ENCODE assay signal across 8 cellular contexts in genomic region chr9:35658894-35659220, GRCh38. TPM values are rescaled to one million over a fixed set of nuclear protein-coding genes. Genes with fewer than 3 reads are reported as not detected.
A peak's percentile ranks its signal among the peaks of the same experiment; 100 is the strongest.
DNase-seq lines count a peak whose midpoint lies in the region; TF ChIP-seq lines count a peak whose summit lies in the region.

No MANE protein-coding gene starts in this region.

- TF ChIP-seq CTCF in breast epithelium (IDR thresholded peaks at IDR 0.05) = no peak

- H3K27ac ChIP-seq in breast epithelium (peak overlapping the region; percentile 98), layer of hippocampus (ENCODE audit: low read depth, low read length) (peak overlapping the region; percentile 100), temporal lobe (ENCODE audit: low read depth, low read length) (peak overlapping the region; percentile 98)

- H3K36me3 ChIP-seq in breast epithelium = no peaks in the 10 kb centered on the region

- H3K4me1 ChIP-seq in breast epithelium = no peaks in the 10 kb centered on the region

- DNase-seq in SIG-M5 treated with dmso at 0.1 percent for 504 hours (lab: John Stamatoyannopoulos, UW; ENCODE audit: unreplicated experiment) (peak; percentile 33), SIG-M5 (lab: John Stamatoyannopoulos, UW) (no peak), NCI-H1105 treated with DMSO at 0.1 percent for 48 hours (lab: John Stamatoyannopoulos, UW) (peak; percentile 66), breast epithelium (ENCODE audit: low spot score in 2 of 2) (peak in 1 of 2 donors; percentile 49), ecto neural progenitor cell (ENCODE audit: low spot score) (no peak), midbrain (lab: John Stamatoyannopoulos, UW) (no peak)

- H3K27me3 ChIP-seq in breast epithelium (no peaks in the 10 kb centered on the region), layer of hippocampus (ENCODE audit: control insufficient read depth, insufficient read depth, low read length) (no peaks in the 10 kb centered on the region)

- H3K4me3 ChIP-seq in breast epithelium = peak overlapping the region; percentile 89 to 96 (median 92)

- no peak for TF ChIP-seq POLR2A in breast epithelium (IDR thresholded peaks at IDR 0.05)

- intact Hi-C loops in breast epithelium (cut with DNase I; ENCODE audit: low total_unique reads) = loop anchor here (5.0 kb wide), 1 partner anchor 173 kb away; no protein-coding TSS in a partner anchor

- no peaks in the 10 kb centered on the region for H3K9me3 ChIP-seq in breast epithelium

RNA-seq across cellular contexts. Expression of gene CCDC107, which starts 0.8 kb away (rescaled TPM):
- total RNA-seq in breast epithelium (100 to 1,000 TPM in 1 of 3 donors, 10 to 100 TPM in 2; 18.3 to 102 (median 35.4) TPM), temporal lobe (7.9 TPM)

RNA-seq across cellular contexts. Expression of gene RMRP, which starts 1.0 kb away (rescaled TPM):
- total RNA-seq in breast epithelium (1,000 to 10,000 TPM; 1,664 to 2,064 (median 2,058) TPM), temporal lobe (65,531 TPM)

RNA-seq across cellular contexts. Expression of gene ARHGEF39, which starts 6.1 kb away (rescaled TPM):
- total RNA-seq in breast epithelium (1 to 10 TPM in 1 of 3 donors, under 1 TPM in 2; 0.59 to 1.6 (median 0.80) TPM), temporal lobe (0.25 TPM)

RNA-seq across cellular contexts. Expression of gene SIT1, which starts 8.1 kb away (rescaled TPM):
- total RNA-seq in breast epithelium (1 to 10 TPM; 1.2 to 3.2 (median 1.3) TPM), temporal lobe (not detected)

RNA-seq across cellular contexts. Expression of gene CA9, which starts 14.9 kb away (rescaled TPM):
- total RNA-seq in breast epithelium (1 to 10 TPM in 1 of 3 donors, under 1 TPM in 1, not detected in 1; 0.16 to 5.0 TPM), temporal lobe (0.98 TPM)

Comparison
In these comparisons a context has a peak if more than half of its experiments do, and no peak if none do; other contexts are left out.
1. DNase-seq: peak in SIG-M5 treated with dmso at 0.1 percent for 504 hours (single experiment) and NCI-H1105 treated with DMSO at 0.1 percent for 48 hours (single experiment); none in SIG-M5 (single experiment), ecto neural progenitor cell (single experiment) and midbrain (single experiment).
2. RNA of gene RMRP, which starts 1.0 kb away (total RNA-seq): 65,531 TPM in temporal lobe (single experiment); 1,664 to 2,064 TPM in breast epithelium; every median in the first group is over 10 times any median in the second.
3. Peak in every context shown above with its lines, with median percentiles within 50 percentile points of each other: H3K27ac ChIP-seq.